In the genomic region with DNA sequence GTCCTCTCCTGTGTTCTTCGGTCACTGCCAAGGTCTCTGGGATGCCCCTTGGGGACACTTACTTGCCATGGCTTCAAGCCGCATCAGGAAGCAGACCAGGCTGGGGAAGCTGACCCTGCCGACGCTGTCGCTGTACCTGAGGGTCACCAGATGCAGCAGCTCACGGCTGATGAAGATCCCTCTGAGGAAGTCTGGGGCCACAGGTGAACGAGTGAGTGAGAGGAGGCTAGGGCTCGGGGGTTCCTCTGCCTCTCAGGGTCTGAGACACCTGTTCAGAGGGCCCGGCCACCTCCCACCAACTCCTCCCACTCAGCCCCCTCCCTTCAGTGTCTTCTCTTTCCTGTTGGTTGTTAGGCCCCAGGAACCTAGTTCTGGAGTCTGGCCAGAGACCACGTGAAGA, we compare ENCODE assay signal across 28 cellular contexts.
"Had no signal": no experiment of that assay in that cellular context is flagged by ENCODE, and none has a peak within 500 bp of the region (broad histone marks: within the 10 kb centered on the region; RNA-seq: fewer than 3 reads in every experiment).

No MANE protein-coding gene starts in this region.

- H3K4me1 Mint-ChIP-seq: activated CD4-positive, alpha-beta memory T cell treated with anti-CD3 and anti-CD28 coated beads, Interleukin-2, amount 10 ng/mL, durations not matched to agents 7 days and 5 days; activated CD8-positive, alpha-beta memory T cell treated with anti-CD3 and anti-CD28 coated beads, Interleukin-2, amount 10 ng/mL, durations not matched to agents 7 days and 5 days had no signal

- H3K36me3 ChIP-seq: adrenal gland, SJCRH30 had no signal

- H3K27me3 ChIP-seq: adrenal gland had no signal

- H3K36me3 Mint-ChIP-seq: activated CD8-positive, alpha-beta memory T cell treated with anti-CD3 and anti-CD28 coated beads, Interleukin-2, amount 10 ng/mL, durations not matched to agents 7 days and 5 days; activated naive CD4-positive, alpha-beta T cell treated with anti-CD3 and anti-CD28 coated beads, Interleukin-2, amount 50 U/mL, for 72 hours; brain had no signal

- H3K4me1 ChIP-seq: adrenal gland, SJCRH30 had no signal

- H3K4me3 Mint-ChIP-seq: activated CD4-positive, alpha-beta memory T cell treated with anti-CD3 and anti-CD28 coated beads, Interleukin-2, amount 10 ng/mL, durations not matched to agents 7 days and 5 days; activated CD8-positive, alpha-beta memory T cell treated with anti-CD3 and anti-CD28 coated beads, Interleukin-2, amount 10 ng/mL, durations not matched to agents 7 days and 5 days; activated naive CD4-positive, alpha-beta T cell treated with anti-CD3 and anti-CD28 coated beads for 36 hours; brain had no signal

- H3K27ac ChIP-seq: adrenal gland, SJCRH30, SK-N-MC had no signal

- ATAC-seq: activated CD8-positive, alpha-beta memory T cell treated with anti-CD3 and anti-CD28 coated beads, Interleukin-2, amount 10 ng/mL, durations not matched to agents 7 days and 5 days; activated naive CD4-positive, alpha-beta T cell treated with anti-CD3 and anti-CD28 coated beads, Interleukin-2, amount 50 U/mL, for 72 hours; K562; Panc1 had no signal

- H3K4me3 ChIP-seq: adrenal gland, K562, SJCRH30, SK-N-MC had no signal

- H3K27ac Mint-ChIP-seq: activated CD4-positive, alpha-beta memory T cell treated with anti-CD3 and anti-CD28 coated beads, Interleukin-2, amount 10 ng/mL, durations not matched to agents 7 days and 5 days; activated CD8-positive, alpha-beta memory T cell treated with anti-CD3 and anti-CD28 coated beads, Interleukin-2, amount 10 ng/mL, durations not matched to agents 7 days and 5 days; activated naive CD4-positive, alpha-beta T cell treated with anti-CD3 and anti-CD28 coated beads for 36 hours; activated naive CD4-positive, alpha-beta T cell treated with anti-CD3 and anti-CD28 coated beads, Interleukin-2, amount 50 U/mL, for 72 hours; brain had no signal

- H3K9me3 Mint-ChIP-seq: activated CD4-positive, alpha-beta memory T cell treated with anti-CD3 and anti-CD28 coated beads, Interleukin-2, amount 10 ng/mL, durations not matched to agents 7 days and 5 days; activated naive CD4-positive, alpha-beta T cell treated with anti-CD3 and anti-CD28 coated beads for 36 hours; activated naive CD4-positive, alpha-beta T cell treated with anti-CD3 and anti-CD28 coated beads, Interleukin-2, amount 50 U/mL, for 72 hours; brain had no signal

- DNase-seq: activated CD4-positive, alpha-beta memory T cell treated with anti-CD3 and anti-CD28 coated beads, Interleukin-2, amount 10 ng/mL, durations not matched to agents 7 days and 5 days; activated CD4-positive, alpha-beta T cell treated with anti-CD3 and anti-CD28 coated beads for 4 hours; activated CD8-positive, alpha-beta memory T cell treated with anti-CD3 and anti-CD28 coated beads for 24 hours; activated CD8-positive, alpha-beta memory T cell treated with anti-CD3 and anti-CD28 coated beads, Interleukin-2, amount 10 ng/mL, durations not matched to agents 7 days and 5 days; activated CD8-positive, alpha-beta memory T cell treated with anti-CD3 and anti-CD28 coated beads, Interleukin-2, amount 50 U/mL, for 48 hours; activated gamma-delta T cell; activated naive CD4-positive, alpha-beta T cell treated with anti-CD3 and anti-CD28 coated beads for 36 hours; activated T-cell treated with anti-CD3 and anti-CD28 coated beads, Interleukin-2, amount 50 U/mL, for 48 hours; adrenal gland; caudate nucleus; cerebellar nuclear complex; NCI-H1092 treated with DMSO at 0.1 percent for 48 hours; NCI-H1417; NCI-H146; NCI-H187; NCI-H2081; NCI-H2171 treated with DMSO at 0.1 percent for 48 hours; NCI-H2227 treated with DMSO at 0.1 percent for 48 hours; NCI-H446; NCI-H524 treated with DMSO at 0.1 percent for 48 hours; SHP77; SJCRH30; T1000 had no signal

- H3K9me3 ChIP-seq: adrenal gland, SJCRH30 had no signal
